ENCODE assay signal across 2 cellular contexts in genomic region chr5:102570747-102571146, GRCh38.
TF ChIP-seq lines count a peak whose summit lies in the region.

No MANE protein-coding gene starts in this region.

TF ChIP-seq in HepG2, 621 proteins besides CTCF, POLR2A, EP300 and RAD21:
- TF ChIP-seq ZMYM2 (CRISPR knock-in tag; IDR thresholded peaks at IDR 0.05) (no peak), ZBTB40 (IDR thresholded peaks at IDR 0.05) (peak; percentile 91), ZBTB40 (CRISPR knock-in tag; IDR thresholded peaks at IDR 0.05) (no peak)

TF ChIP-seq in GM12878, 131 proteins besides CTCF, POLR2A, EP300 and RAD21:
- TF ChIP-seq MTA3 (IDR thresholded peaks at IDR 0.05; ENCODE audit: borderline replicate concordance, low read length) (no peak), ZBTB40 (IDR thresholded peaks at IDR 0.05; ENCODE audit: borderline replicate concordance) (peak; percentile 31; the same call in 1 of the 2 replicates)
